In the genomic region with DNA sequence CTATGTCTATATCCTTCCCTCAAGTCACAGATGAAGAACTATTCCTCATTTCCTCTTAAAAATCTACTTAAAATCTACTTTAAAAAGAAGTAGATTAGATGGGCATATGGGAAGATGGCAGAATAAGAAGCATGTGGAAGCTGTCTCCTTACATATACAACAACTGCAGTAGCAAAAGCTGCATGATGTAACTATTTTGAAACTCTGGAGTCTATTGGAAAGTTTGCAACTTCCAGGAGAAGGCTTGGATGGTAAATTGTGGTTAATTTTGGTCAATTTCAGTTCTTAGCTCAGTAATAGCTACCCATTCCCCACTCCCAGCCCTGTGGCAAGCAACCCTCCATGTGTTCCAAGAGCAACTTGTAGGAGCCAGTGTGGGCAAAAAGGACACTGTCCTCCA, we compare ENCODE assay signal across 23 cellular contexts. TPM values are rescaled to one million over a fixed set of nuclear protein-coding genes. Genes with fewer than 3 reads are reported as not detected.
DNase-seq lines count a peak whose midpoint lies in the region; ATAC-seq and TF ChIP-seq lines count a peak whose summit lies in the region.
"Had no signal": no experiment of that assay in that cellular context is flagged by ENCODE, and none has a peak within 500 bp of the region (broad histone marks: within the 10 kb centered on the region; RNA-seq: fewer than 3 reads in every experiment).

No MANE protein-coding gene starts in this region.

- H3K4me1 ChIP-seq in BE2C, result no peaks in the 10 kb centered on the region

- H3K36me3 ChIP-seq in BE2C, result no peaks in the 10 kb centered on the region

- TF ChIP-seq CTCF in fibroblast of the aortic adventitia (IDR thresholded peaks at IDR 0.05; ENCODE audit: insufficient read depth, low read length) (no peak), BE2C (IDR thresholded peaks at IDR 0.05; ENCODE audit: low read depth, low read length) (no peak)

- peak; percentile 6 for DNase-seq in GM03348 (ENCODE audit: low spot score)
- peak; percentile 41 for DNase-seq in dedifferentiated amniotic fluid mesenchymal stem cell (ENCODE audit: extremely low spot score)
- peak; percentile 34 for DNase-seq in fibroblast of the aortic adventitia (ENCODE audit: low read depth)
- no peak for DNase-seq in GDM1 (lab: John Stamatoyannopoulos, UW)
- no peak for DNase-seq in BE2C
- DNase-seq: AML-193; C1 segment of cervical spinal cord; Calu3; CD4-positive, alpha-beta memory T cell; COR-L47; DMS53; DMS79 treated with DMSO at 0.1 percent for 48 hours; GM23248; H7; HCEC 1CT had no signal

- H3K4me3 ChIP-seq in fibroblast of the aortic adventitia (ENCODE audit: low read depth, low read length) (no peak overlapping the region), BE2C (ENCODE audit: low read depth, low read length) (no peak overlapping the region)
- H3K4me3 ChIP-seq: GM12878, GM23248 had no signal

- H3K9me3 ChIP-seq in BE2C, result no peaks in the 10 kb centered on the region

- no peak for ATAC-seq in HG02798 (IDR thresholded peaks at IDR 0.05; ENCODE audit: poor library complexity, unreplicated experiment)
- ATAC-seq: GM12878 had no signal

- H3K27me3 ChIP-seq in BE2C, result no peaks in the 10 kb centered on the region

RNA-seq across cellular contexts. Expression of a gene that starts 36.9 kb away (rescaled TPM):
- 38.4 and 42.4 TPM in 2 replicates for total RNA-seq in fibroblast of the aortic adventitia (ENCODE audit: low replicate concordance)
- polyA plus RNA-seq in BE2C (2012; ENCODE audit: insufficient read depth, insufficient read length, low read depth), result 2.2 TPM

RNA-seq across cellular contexts. Expression of a gene that starts 42.9 kb away (rescaled TPM):
- not detected in 2 replicates for total RNA-seq in fibroblast of the aortic adventitia (ENCODE audit: low replicate concordance)
- not detected for polyA plus RNA-seq in BE2C (2012; ENCODE audit: insufficient read depth, insufficient read length, low read depth)
- total RNA-seq: A172; CD4-positive, alpha-beta memory T cell; Daoy; G401; GM23248; H1; H7 had no signal
- polyA plus RNA-seq: BJ, GM12878, GM23248 had no signal

RNA-seq across cellular contexts. Expression of a gene that starts 60.0 kb away (rescaled TPM):
- total RNA-seq in fibroblast of the aortic adventitia (ENCODE audit: low replicate concordance), result not detected in 2 replicates
- polyA plus RNA-seq in BE2C (2012; ENCODE audit: insufficient read depth, insufficient read length, low read depth), result not detected
- total RNA-seq: A172; CD4-positive, alpha-beta memory T cell; Daoy; G401; GM12878; GM23248; H1 had no signal
- polyA plus RNA-seq: AG04450; CD4-positive, alpha-beta memory T cell; GM12878; GM23248; H1 had no signal

Comparison
In these comparisons a context has a peak if more than half of its experiments do, and no peak if none do; other contexts are left out.
1. DNase-seq: peak in GM03348 (single experiment), dedifferentiated amniotic fluid mesenchymal stem cell (single experiment) and fibroblast of the aortic adventitia (single experiment); none in GDM1 (single experiment) and BE2C (single experiment).